1 cellular context compared by ENCODE assay signal in the genomic region with DNA sequence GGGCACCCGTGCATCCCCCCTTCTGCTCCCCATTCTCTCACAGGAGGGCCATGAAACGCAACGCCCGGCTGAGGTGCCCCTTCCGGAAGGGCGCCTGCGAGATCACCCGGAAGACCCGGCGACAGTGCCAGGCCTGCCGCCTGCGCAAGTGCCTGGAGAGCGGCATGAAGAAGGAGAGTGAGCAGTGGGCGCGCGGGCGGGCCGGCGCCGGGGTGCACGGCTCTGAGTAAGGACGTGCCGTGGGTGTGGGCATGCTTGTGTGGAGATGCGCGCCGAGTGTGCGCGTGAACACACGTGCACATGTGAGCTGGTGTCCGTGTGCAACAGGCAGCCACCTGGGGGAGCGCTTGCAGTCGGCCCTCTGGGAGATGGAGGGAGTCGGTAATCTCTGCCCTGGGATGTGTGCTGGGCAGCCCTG.
TF ChIP-seq lines count a peak whose summit lies in the region.

No MANE protein-coding gene starts in this region.

TF ChIP-seq in IMR-90, 13 proteins besides CTCF, POLR2A, EP300 and RAD21 (continued from another document):
- TF ChIP-seq BHLHE40 (IDR thresholded peaks at IDR 0.05; ENCODE audit: low read depth, low read length), result peak; percentile 69
TF ChIP-seq in IMR-90: peak in this region for 1.
